ENCODE assay signal across 22 cellular contexts in the genomic region with DNA sequence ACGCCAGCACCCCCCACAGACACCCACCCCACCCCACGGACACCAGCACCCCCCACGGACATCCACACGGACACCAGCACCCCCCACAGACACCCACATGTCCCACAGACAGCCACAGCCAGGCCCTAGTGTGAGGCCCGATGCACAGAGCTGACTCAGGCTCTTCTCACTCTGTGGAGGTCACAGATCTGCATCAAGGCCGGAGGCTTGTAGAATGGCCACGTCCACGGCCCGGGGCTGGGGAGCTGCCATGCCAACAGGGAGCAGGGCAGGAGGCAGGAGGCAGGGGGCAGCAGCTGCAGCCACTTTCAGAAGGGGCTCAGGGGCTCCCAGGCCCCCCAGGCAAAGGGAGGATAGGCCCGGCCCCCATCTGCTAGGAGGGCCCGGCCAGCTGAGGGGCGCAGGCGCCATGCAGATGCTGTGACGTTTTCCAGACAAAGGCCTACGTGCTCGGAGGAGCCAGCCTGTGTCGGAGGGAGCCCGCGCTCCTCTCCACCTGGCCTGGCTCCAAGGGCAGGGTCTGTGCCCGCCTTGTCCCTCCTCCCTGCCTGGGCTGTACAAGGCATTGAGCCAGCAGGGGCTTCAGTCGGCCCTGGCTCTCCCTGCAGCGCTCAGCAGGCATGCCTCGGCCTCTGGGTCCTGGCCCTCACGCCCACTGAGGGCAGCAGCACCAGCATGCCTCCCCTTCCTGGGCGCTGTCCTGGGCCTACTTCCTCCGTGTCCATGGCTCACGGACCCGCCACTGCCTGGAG.
"Had no signal": no experiment of that assay in that cellular context is flagged by ENCODE, and none has a peak within 500 bp of the region (broad histone marks: within the 10 kb centered on the region; RNA-seq: fewer than 3 reads in every experiment).

No MANE protein-coding gene starts in this region.

- H3K9me3 ChIP-seq: Peyer's patch had no signal

- H3K4me3 ChIP-seq: Peyer's patch had no signal

- H3K4me1 ChIP-seq: Peyer's patch had no signal

- H3K27me3 ChIP-seq: Peyer's patch had no signal

- DNase-seq: activated CD4-positive, alpha-beta memory T cell treated with anti-CD3 and anti-CD28 coated beads for 36 hours; activated CD4-positive, alpha-beta T cell treated with anti-CD3 and anti-CD28 coated beads, Interleukin-2, amount 10 ng/mL, durations not matched to agents 7 days and 5 days; activated CD4-positive, CD25-positive, alpha-beta regulatory T cell; activated CD8-positive, alpha-beta memory T cell treated with anti-CD3 and anti-CD28 coated beads for 24 hours; activated gamma-delta T cell; activated naive CD4-positive, alpha-beta T cell treated with anti-CD3 and anti-CD28 coated beads for 36 hours; activated T-cell treated with anti-CD3 and anti-CD28 coated beads, Interleukin-2, amount 50 U/mL, for 4 hours; aorta; KG1; NCI-H1092 treated with DMSO at 0.1 percent for 48 hours; NCI-H1436; NCI-H1694 treated with DMSO at 0.1 percent for 48 hours; NCI-H2029 treated with DMSO at 0.1 percent for 48 hours; NCI-H510A treated with DMSO at 0.1 percent for 48 hours; NCI-H69; NK-92 treated with Interleukin-12 subunit alpha and Interleukin-12 subunit beta, amount 100 ng/mL, for 24 hours; Peyer's patch; SHP77 treated with DMSO at 0.1 percent for 48 hours; T-cell had no signal

- ATAC-seq: activated T-cell treated with anti-CD3 and anti-CD28 coated beads, Interleukin-2, amount 50 U/mL, for 4 hours; activated T-helper 17 cell treated with anti-CD3 and anti-CD28 coated beads, Interleukin-2, amount 50 U/mL, for 72 hours; T-cell had no signal

- FAIRE-seq: bronchial epithelial cell had no signal

- H3K27ac ChIP-seq: Peyer's patch, VCaP had no signal
